8 cellular contexts compared by ENCODE assay signal in genomic region chr17:17822189-17822978, GRCh38. TPM values are rescaled to one million over a fixed set of nuclear protein-coding genes. Genes with fewer than 3 reads are reported as not detected.
A peak's percentile ranks its signal among the peaks of the same experiment; 100 is the strongest.
DNase-seq lines count a peak whose midpoint lies in the region; ATAC-seq and TF ChIP-seq lines count a peak whose summit lies in the region.

No MANE protein-coding gene starts in this region.

- WGBS in hepatocyte (ENCODE audit: low lambda C conversion rate, missing lambda C conversion rate) = 94% methylated on average over 4 of the region's 4 CpGs
- WGBS in smooth muscle cell (ENCODE audit: low lambda C conversion rate) = 92% methylated on average over 4 of the region's 4 CpGs

- H3K9me2 ChIP-seq in HCT116 (ENCODE audit: insufficient read depth) = no peaks in the 10 kb centered on the region
- H3K9me2 ChIP-seq in hepatocyte (replicated peaks; ENCODE audit: insufficient read depth) = no peaks in the 10 kb centered on the region

- H3K79me2 ChIP-seq in HCT116 (ENCODE audit: insufficient read depth, low read length) (peaks cover 95% of the 10 kb centered on the region), hepatocyte (peaks cover 75% of the 10 kb centered on the region), smooth muscle cell (ENCODE audit: low read depth) (peaks cover 62% of the 10 kb centered on the region)

- H3K4me1 ChIP-seq in HCT116 (ENCODE audit: control insufficient read depth in 1 of 2, insufficient read depth in 2 of 2, low read length in 2 of 2) (peaks cover 87 to 92% of the 10 kb centered on the region in 2 experiments), hepatocyte (ENCODE audit: insufficient read depth) (peaks cover 58% of the 10 kb centered on the region), smooth muscle cell (ENCODE audit: low read depth) (peaks cover 43% of the 10 kb centered on the region)

- POLR2A ChIA-PET in HCT116 (lab: Charles Lee) = interaction anchor here (3.1 kb wide), 1 partner anchor 14 kb away, joined by 13 read pairs; the partner anchor contains the start of gene SREBF1

- RAD21 ChIA-PET in HCT116 (lab: Charles Lee; ENCODE audit: low non-redundant PET in 1 of 2, low total read pairs in 2 of 2, uncharacterized antibody in 2 of 2, unreplicated experiment in 2 of 2) = no interaction called here

- H4K20me1 ChIP-seq in HCT116 (ENCODE audit: insufficient read depth) (no peaks in the 10 kb centered on the region; the same call in 1 of the 2 replicates), hepatocyte (ENCODE audit: insufficient read depth, poor library complexity, severe bottlenecking) (peaks cover 40% of the 10 kb centered on the region), smooth muscle cell (ENCODE audit: low read depth) (peaks cover 74% of the 10 kb centered on the region)

- peaks cover 16 to 39% of the 10 kb centered on the region in 2 experiments for H3K36me3 ChIP-seq in HCT116 (ENCODE audit: control insufficient read depth in 1 of 2, insufficient read depth in 2 of 2, low read length in 2 of 2)
- H3K36me3 ChIP-seq in hepatocyte (replicated peaks; ENCODE audit: insufficient read depth, low read depth) = no peaks in the 10 kb centered on the region
- no peaks in the 10 kb centered on the region for H3K36me3 ChIP-seq in smooth muscle cell (ENCODE audit: low read depth)

- CTCF ChIA-PET in HCT116 (lab: Charles Lee) = no interaction called here

- H3K9me3 ChIP-seq in HCT116 (ENCODE audit: control insufficient read depth in 1 of 2, insufficient read depth in 1 of 2, low read depth in 1 of 2, low read length in 2 of 2) (no peaks in the 10 kb centered on the region), hepatocyte (ENCODE audit: low read depth) (no peaks in the 10 kb centered on the region), smooth muscle cell (replicated peaks; ENCODE audit: low read depth) (no peaks in the 10 kb centered on the region)

- H3K27ac ChIP-seq in HCT116 (ENCODE audit: low read depth, low read length) (peak overlapping the region; percentile 83), hepatocyte (peak overlapping the region; percentile 63), smooth muscle cell (ENCODE audit: low read depth) (no peak overlapping the region)

- ATAC-seq in HCT116 (no peak), HG03159 (IDR thresholded peaks at IDR 0.05; ENCODE audit: unreplicated experiment) (no peak), HG03460 (IDR thresholded peaks at IDR 0.05; ENCODE audit: unreplicated experiment) (no peak)
- no peak for ATAC-seq in activated naive CD8-positive, alpha-beta T cell treated with anti-CD3 and anti-CD28 coated beads, Interleukin-2, amount 50 U/mL, for 24 hours

- H3K27me3 ChIP-seq in HCT116 (ENCODE audit: insufficient read depth, low read length) = no peaks in the 10 kb centered on the region
- no peaks in the 10 kb centered on the region for H3K27me3 ChIP-seq in hepatocyte
- no peaks in the 10 kb centered on the region for H3K27me3 ChIP-seq in smooth muscle cell (ENCODE audit: low read depth)

- H3K4me2 ChIP-seq in HCT116 (ENCODE audit: low read length) = peak overlapping the region; percentile 75
- H3K4me2 ChIP-seq in hepatocyte = peak overlapping the region; percentile 94
- H3K4me2 ChIP-seq in smooth muscle cell = peak overlapping the region; percentile 93

- H3F3A ChIP-seq in smooth muscle cell (ENCODE audit: low read depth) = peaks cover 6% of the 10 kb centered on the region

- no peaks in the 10 kb centered on the region for H3K9me3 Mint-ChIP-seq in activated naive CD8-positive, alpha-beta T cell treated with anti-CD3 and anti-CD28 coated beads, Interleukin-2, amount 50 U/mL, for 24 hours

- H2AFZ ChIP-seq in HCT116 (ENCODE audit: low read depth, low read length, poor library complexity, severe bottlenecking) (no peak overlapping the region), hepatocyte (no peak overlapping the region), smooth muscle cell (ENCODE audit: low read depth) (no peak overlapping the region)

- no peaks in the 10 kb centered on the region for H3K27me3 Mint-ChIP-seq in activated naive CD8-positive, alpha-beta T cell treated with anti-CD3 and anti-CD28 coated beads, Interleukin-2, amount 50 U/mL, for 24 hours

- H3K4me3 Mint-ChIP-seq in activated naive CD8-positive, alpha-beta T cell treated with anti-CD3 and anti-CD28 coated beads, Interleukin-2, amount 50 U/mL, for 24 hours = peak overlapping the region; percentile 59

- DNase-seq in HCT116 (ENCODE audit: low read depth, low spot score) (no peak), hepatocyte (ENCODE audit: low spot score) (no peak), smooth muscle cell (lab: John Stamatoyannopoulos, UW; ENCODE audit: unreplicated experiment) (no peak), HT-29 (ENCODE audit: low spot score) (no peak)
- DNase-seq in activated naive CD8-positive, alpha-beta T cell treated with anti-CD3 and anti-CD28 coated beads, Interleukin-2, amount 50 U/mL, for 24 hours = no peak
- no peak for DNase-seq in activated CD4-positive, alpha-beta T cell treated with anti-CD3 and anti-CD28 coated beads, Interleukin-2, amount 50 U/mL, for 1 hour

- peak overlapping the region; percentile 55 to 57; a peak in 3 of 4 replicates for H3K4me3 ChIP-seq in HCT116 (replicated peaks in 1 of 2; ENCODE audit: low read depth in 1 of 2, low read length in 2 of 2)
- H3K4me3 ChIP-seq in hepatocyte = peak overlapping the region; percentile 31
- peak overlapping the region; percentile 61 for H3K4me3 ChIP-seq in smooth muscle cell

- peaks cover 85% of the 10 kb centered on the region for H3K4me1 Mint-ChIP-seq in activated naive CD8-positive, alpha-beta T cell treated with anti-CD3 and anti-CD28 coated beads, Interleukin-2, amount 50 U/mL, for 24 hours

- intact Hi-C loops in HCT116 (cut with micrococcal nuclease) = no loop called here

- H3K27ac Mint-ChIP-seq in activated naive CD8-positive, alpha-beta T cell treated with anti-CD3 and anti-CD28 coated beads, Interleukin-2, amount 50 U/mL, for 24 hours = no peak overlapping the region

- no TSS peak for BruUV-seq in HCT116 (replicated peaks; lab: Mats Ljungman, UMichigan)

- peaks cover 20% of the 10 kb centered on the region for H3K36me3 Mint-ChIP-seq in activated naive CD8-positive, alpha-beta T cell treated with anti-CD3 and anti-CD28 coated beads, Interleukin-2, amount 50 U/mL, for 24 hours (ENCODE audit: low read depth)

- TF ChIP-seq POLR2A in HCT116 (IDR thresholded peaks at IDR 0.05; ENCODE audit: borderline replicate concordance, extremely low read depth, insufficient read depth, insufficient read length) = no peak

- TF ChIP-seq CTCF in HCT116 (IDR thresholded peaks at IDR 0.05 in 2 of 3, conservative IDR thresholded peaks at IDR 0.05 in 1 of 3; ENCODE audit: borderline replicate concordance in 1 of 3, insufficient read depth in 1 of 3, low read depth in 2 of 3, low read length in 2 of 3) (no peak), hepatocyte (IDR thresholded peaks at IDR 0.05; ENCODE audit: poor library complexity) (no peak), smooth muscle cell (IDR thresholded peaks at IDR 0.05; ENCODE audit: borderline replicate concordance, insufficient read depth, poor library complexity, severe bottlenecking) (no peak)

- peak overlapping the region; percentile 59 for H3K9ac ChIP-seq in HCT116 (ENCODE audit: low read length)
- H3K9ac ChIP-seq in smooth muscle cell (ENCODE audit: low read depth) = no peak overlapping the region

- TF ChIP-seq RAD21 in HCT116 (IDR thresholded peaks at IDR 0.05; ENCODE audit: low read depth) = no peak

TF ChIP-seq in HCT116, 20 proteins besides CTCF, POLR2A, EP300 and RAD21 (continues in another document):
- no peak for TF ChIP-seq TCF7L2 (IDR thresholded peaks at IDR 0.05; ENCODE audit: borderline replicate concordance, extremely low read depth, insufficient read depth, insufficient read length)
- TF ChIP-seq POLR2AphosphoS5 (IDR thresholded peaks at IDR 0.05; ENCODE audit: low read depth, low read length) = 0 out of 2 replicates have a peak, but pooled peaks have one; percentile 14
- no peak for TF ChIP-seq EGR1 (IDR thresholded peaks at IDR 0.05; ENCODE audit: low read depth)
- no peak for TF ChIP-seq ZBTB33 (IDR thresholded peaks at IDR 0.05; ENCODE audit: extremely low read depth, insufficient replicate concordance, low read length)

RNA-seq across cellular contexts. Expression of gene SREBF1, which starts 14.4 kb away (rescaled TPM):
- 298 TPM for total RNA-seq in HCT116 (2021; ENCODE audit: unreplicated experiment)
- polyA plus RNA-seq in HCT116 (2012) = 252 and 301 TPM in 2 replicates
- total RNA-seq in hepatocyte = 47.0 and 57.1 TPM in 2 replicates
- polyA plus RNA-seq in hepatocyte = 107 and 140 TPM in 2 replicates
- total RNA-seq in smooth muscle cell = 23.5 and 25.9 TPM in 2 replicates
- polyA plus RNA-seq in smooth muscle cell = 45.4 and 53.5 TPM in 2 replicates
- total RNA-seq in HT-29 (2014; rRNA removed; shearing (Covaris generic)) = 296 and 304 TPM in 2 replicates
